15 cellular contexts compared by ENCODE assay signal in the genomic region with DNA sequence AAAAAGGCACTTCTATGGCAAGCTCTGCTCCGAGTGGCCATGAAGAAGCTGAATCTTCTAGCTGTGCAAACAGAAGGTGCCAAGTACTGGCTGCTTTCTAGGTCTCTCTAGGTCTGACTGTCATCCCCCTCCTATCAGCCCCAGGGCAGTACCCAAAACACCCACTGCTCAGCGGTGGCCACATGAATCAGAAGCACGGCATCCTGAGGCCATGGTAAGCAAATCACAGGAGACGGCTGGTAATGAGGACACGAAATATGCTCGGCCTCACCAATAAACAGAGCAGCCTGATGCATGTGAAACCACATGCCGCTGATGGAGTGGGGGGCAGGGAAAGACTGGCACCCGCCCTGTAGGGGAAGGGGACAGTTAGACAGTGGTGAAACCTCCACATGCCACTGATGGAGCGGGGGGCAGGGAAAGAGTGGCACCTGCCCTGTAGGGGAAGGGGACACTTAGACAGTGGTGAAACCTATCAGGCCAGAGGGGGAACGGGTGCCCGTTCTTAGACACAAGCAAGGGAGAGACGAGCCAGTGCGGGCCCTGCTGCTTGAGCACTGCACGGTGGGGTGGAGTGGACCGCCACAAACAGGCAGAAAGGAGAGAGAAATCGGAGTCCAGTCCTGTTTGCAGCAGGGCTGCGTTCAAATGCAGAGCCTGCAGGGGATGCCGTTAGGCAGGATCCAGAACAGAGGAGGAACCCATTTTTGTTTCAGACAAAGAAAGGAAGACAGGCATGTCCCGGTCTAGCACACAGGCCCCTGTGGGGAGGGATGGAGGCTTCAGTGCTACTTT. TPM values are rescaled to one million over a fixed set of nuclear protein-coding genes. Genes with fewer than 3 reads are reported as not detected.
DNase-seq lines count a peak whose midpoint lies in the region; ATAC-seq, FAIRE-seq and TF ChIP-seq lines count a peak whose summit lies in the region.
"Had no signal": no experiment of that assay in that cellular context is flagged by ENCODE, and none has a peak within 500 bp of the region (broad histone marks: within the 10 kb centered on the region; RNA-seq: fewer than 3 reads in every experiment).

No MANE protein-coding gene starts in this region.

- peaks cover 53% of the 10 kb centered on the region for H3K4me1 Mint-ChIP-seq in activated CD8-positive, alpha-beta T cell treated with anti-CD3 and anti-CD28 coated beads for 36 hours (ENCODE audit: low read depth)
- H3K4me1 Mint-ChIP-seq in activated CD8-positive, alpha-beta T cell treated with anti-CD3 and anti-CD28 coated beads, Interleukin-2, amount 10 ng/mL, durations not matched to agents 7 days and 5 days (ENCODE audit: low read depth), result peaks cover 8% of the 10 kb centered on the region
- H3K4me1 Mint-ChIP-seq in natural killer cell treated with Interleukin-12 subunit alpha and Interleukin-12 subunit beta and Interleukin-15 and Interleukin-18, amount 100 ng/mL, for 72 hours (ENCODE audit: low read depth in 2 of 2), result peaks cover 59 to 63% of the 10 kb centered on the region in 2 donors

- WGBS in mammary epithelial cell (ENCODE audit: low coverage, missing lambda C conversion rate), result 93% methylated on average over 13 of the region's 19 CpGs

- no peak overlapping the region for H2AFZ ChIP-seq in mammary epithelial cell (ENCODE audit: low read depth, low read length)

- peaks cover 4% of the 10 kb centered on the region for H3K4me1 ChIP-seq in mammary epithelial cell (ENCODE audit: insufficient read depth, low read length)

- H3K4me3 Mint-ChIP-seq in activated CD8-positive, alpha-beta T cell treated with anti-CD3 and anti-CD28 coated beads for 36 hours, result no peak overlapping the region
- H3K4me3 Mint-ChIP-seq in activated CD8-positive, alpha-beta T cell treated with anti-CD3 and anti-CD28 coated beads, Interleukin-2, amount 10 ng/mL, durations not matched to agents 7 days and 5 days, result no peak overlapping the region
- peak overlapping the region; percentile 32 for H3K4me3 Mint-ChIP-seq in natural killer cell treated with Interleukin-12 subunit alpha and Interleukin-12 subunit beta and Interleukin-15 and Interleukin-18, amount 100 ng/mL, for 72 hours
- H3K4me3 Mint-ChIP-seq: activated T-cell treated with anti-CD3 and anti-CD28 coated beads, Interleukin-2, amount 50 U/mL, for 4 hours had no signal

- H3K27ac Mint-ChIP-seq in activated CD8-positive, alpha-beta T cell treated with anti-CD3 and anti-CD28 coated beads for 36 hours, result no peak overlapping the region
- no peak overlapping the region for H3K27ac Mint-ChIP-seq in activated CD8-positive, alpha-beta T cell treated with anti-CD3 and anti-CD28 coated beads, Interleukin-2, amount 10 ng/mL, durations not matched to agents 7 days and 5 days
- no peak overlapping the region for H3K27ac Mint-ChIP-seq in natural killer cell treated with Interleukin-12 subunit alpha and Interleukin-12 subunit beta and Interleukin-15 and Interleukin-18, amount 100 ng/mL, for 72 hours

- H3K79me2 ChIP-seq in mammary epithelial cell (ENCODE audit: insufficient read depth, low read length), result peaks cover 94% of the 10 kb centered on the region

- H3K27ac ChIP-seq in mammary epithelial cell (ENCODE audit: insufficient read depth, low read depth, low read length), result no peak overlapping the region
- H3K27ac ChIP-seq: body of pancreas, HL-60 had no signal

- in situ Hi-C loops in mammary epithelial cell (cut with MboI; ENCODE audit: low sequenced_read_pairs in 2 of 2), result no loop called here

- H3K27me3 ChIP-seq in mammary epithelial cell (ENCODE audit: insufficient read depth, low read length), result no peaks in the 10 kb centered on the region
- H3K27me3 ChIP-seq: body of pancreas had no signal

- H4K20me1 ChIP-seq in mammary epithelial cell (ENCODE audit: insufficient read depth, low read length), result peaks cover 17% of the 10 kb centered on the region

- no peaks in the 10 kb centered on the region for H3K36me3 Mint-ChIP-seq in activated CD8-positive, alpha-beta T cell treated with anti-CD3 and anti-CD28 coated beads for 36 hours (ENCODE audit: low read depth)
- no peaks in the 10 kb centered on the region for H3K36me3 Mint-ChIP-seq in activated CD8-positive, alpha-beta T cell treated with anti-CD3 and anti-CD28 coated beads, Interleukin-2, amount 10 ng/mL, durations not matched to agents 7 days and 5 days (ENCODE audit: low read depth)
- H3K36me3 Mint-ChIP-seq in natural killer cell treated with Interleukin-12 subunit alpha and Interleukin-12 subunit beta and Interleukin-15 and Interleukin-18, amount 100 ng/mL, for 72 hours, result no peaks in the 10 kb centered on the region

- peak; percentile 84 for FAIRE-seq in HTR-8/SVneo (lab: Jason Lieb, UNC)

- H3K9ac ChIP-seq in mammary epithelial cell (ENCODE audit: insufficient read depth, low read length), result no peak overlapping the region

- no peak overlapping the region for H3K4me2 ChIP-seq in mammary epithelial cell (ENCODE audit: insufficient read depth, low read depth, low read length)

- dilution Hi-C loops in mammary epithelial cell (cut with HindIII; ENCODE audit: low sequenced_read_pairs), result no loop called here

- CTCF ChIA-PET in activated CD8-positive, alpha-beta T cell treated with anti-CD3 and anti-CD28 coated beads for 36 hours (lab: Charles Lee), result interaction anchor here (0.7 to 1.9 kb wide), 7 partner anchors 10 to 314 kb away, joined by 3 to 9 read pairs (median 3); no protein-coding TSS in a partner anchor
- CTCF ChIA-PET in activated CD8-positive, alpha-beta T cell treated with anti-CD3 and anti-CD28 coated beads, Interleukin-2, amount 10 ng/mL, durations not matched to agents 7 days and 5 days (lab: Charles Lee), result interaction anchor here (1.0 to 1.4 kb wide), 2 partner anchors 18 to 223 kb away, joined by 3 read pairs; no protein-coding TSS in a partner anchor
- CTCF ChIA-PET in mammary epithelial cell (lab: Charles Lee; ENCODE audit: low non-redundant PET), result no interaction called here

- peak; percentile 37 for ATAC-seq in activated CD8-positive, alpha-beta T cell treated with anti-CD3 and anti-CD28 coated beads for 36 hours
- no peak for ATAC-seq in activated CD8-positive, alpha-beta T cell treated with anti-CD3 and anti-CD28 coated beads, Interleukin-2, amount 10 ng/mL, durations not matched to agents 7 days and 5 days
- peak in 1 of 2 donors; percentile 45 for ATAC-seq in natural killer cell treated with Interleukin-12 subunit alpha and Interleukin-12 subunit beta and Interleukin-15 and Interleukin-18, amount 100 ng/mL, for 72 hours
- no peak for ATAC-seq in HG03521 (IDR thresholded peaks at IDR 0.05; ENCODE audit: unreplicated experiment)

- no TSS peak for BruUV-seq in mammary epithelial cell (replicated peaks; lab: Mats Ljungman, UMichigan)

- no peaks in the 10 kb centered on the region for H3K9me3 Mint-ChIP-seq in activated CD8-positive, alpha-beta T cell treated with anti-CD3 and anti-CD28 coated beads for 36 hours
- H3K9me3 Mint-ChIP-seq in activated CD8-positive, alpha-beta T cell treated with anti-CD3 and anti-CD28 coated beads, Interleukin-2, amount 10 ng/mL, durations not matched to agents 7 days and 5 days (ENCODE audit: insufficient read depth), result no peaks in the 10 kb centered on the region
- peaks cover 4% of the 10 kb centered on the region for H3K9me3 Mint-ChIP-seq in natural killer cell treated with Interleukin-12 subunit alpha and Interleukin-12 subunit beta and Interleukin-15 and Interleukin-18, amount 100 ng/mL, for 72 hours
- H3K9me3 Mint-ChIP-seq: activated T-cell treated with anti-CD3 and anti-CD28 coated beads, Interleukin-2, amount 50 U/mL, for 4 hours had no signal

- POLR2A ChIA-PET in activated CD8-positive, alpha-beta T cell treated with anti-CD3 and anti-CD28 coated beads for 36 hours (lab: Charles Lee), result no interaction called here
- POLR2A ChIA-PET in activated CD8-positive, alpha-beta T cell treated with anti-CD3 and anti-CD28 coated beads, Interleukin-2, amount 10 ng/mL, durations not matched to agents 7 days and 5 days (lab: Charles Lee), result no interaction called here

- no peaks in the 10 kb centered on the region for H3K9me3 ChIP-seq in mammary epithelial cell (replicated peaks; ENCODE audit: insufficient read depth, low read length)
- H3K9me3 ChIP-seq: body of pancreas had no signal

- no peaks in the 10 kb centered on the region for H3K27me3 Mint-ChIP-seq in activated CD8-positive, alpha-beta T cell treated with anti-CD3 and anti-CD28 coated beads for 36 hours
- H3K27me3 Mint-ChIP-seq in activated CD8-positive, alpha-beta T cell treated with anti-CD3 and anti-CD28 coated beads, Interleukin-2, amount 10 ng/mL, durations not matched to agents 7 days and 5 days (ENCODE audit: low read depth), result no peaks in the 10 kb centered on the region
- H3K27me3 Mint-ChIP-seq in natural killer cell treated with Interleukin-12 subunit alpha and Interleukin-12 subunit beta and Interleukin-15 and Interleukin-18, amount 100 ng/mL, for 72 hours, result no peaks in the 10 kb centered on the region

- no peak overlapping the region for H3K4me3 ChIP-seq in mammary epithelial cell (replicated peaks in 1 of 3; ENCODE audit: insufficient read depth in 1 of 3, low read depth in 2 of 3, low read length in 3 of 3)
- H3K4me3 ChIP-seq: body of pancreas had no signal

- TF ChIP-seq CTCF in activated CD8-positive, alpha-beta T cell treated with anti-CD3 and anti-CD28 coated beads for 36 hours (IDR thresholded peaks at IDR 0.05), result no peak
- no peak for TF ChIP-seq CTCF in mammary epithelial cell (conservative IDR thresholded peaks at IDR 0.05 in 1 of 2, IDR thresholded peaks at IDR 0.05 in 1 of 2; ENCODE audit: extremely low read depth in 1 of 2, insufficient read depth in 1 of 2, low read depth in 1 of 2, low read length in 2 of 2)

- DNase-seq in activated CD8-positive, alpha-beta T cell treated with anti-CD3 and anti-CD28 coated beads for 36 hours, result peak; percentile 25
- no peak for DNase-seq in activated CD8-positive, alpha-beta T cell treated with anti-CD3 and anti-CD28 coated beads, Interleukin-2, amount 10 ng/mL, durations not matched to agents 7 days and 5 days
- DNase-seq in HTR-8/SVneo (ENCODE audit: insufficient read length, low spot score) (peak; percentile 53), mammary epithelial cell (peak; percentile 21), DMS153 treated with DMSO at 0.1 percent for 48 hours (lab: John Stamatoyannopoulos, UW; ENCODE audit: unreplicated experiment) (no peak), mesenteric fat pad (ENCODE audit: low spot score) (no peak)
- DNase-seq in natural killer cell treated with Interleukin-12 subunit alpha and Interleukin-12 subunit beta and Interleukin-15 and Interleukin-18, amount 100 ng/mL, for 72 hours (ENCODE audit: low spot score), result no peak
- DNase-seq: activated T-cell treated with anti-CD3 and anti-CD28 coated beads, Interleukin-2, amount 50 U/mL, for 4 hours; body of pancreas; GF-D8; MV-4-11; RPMI8226; trophoblast cell had no signal

- intact Hi-C loops in activated CD8-positive, alpha-beta T cell treated with anti-CD3 and anti-CD28 coated beads for 36 hours (cut with micrococcal nuclease), result loop anchor here (10.0 kb wide), 1 partner anchor 312 kb away; no protein-coding TSS in a partner anchor
- intact Hi-C loops in mammary epithelial cell (cut with micrococcal nuclease), result loop anchor here (5.0 to 10.0 kb wide), 2 partner anchors 209 to 402 kb away; partner anchors contain the start of gene TOLLIP

- H3K36me3 ChIP-seq in mammary epithelial cell (ENCODE audit: insufficient read depth, low read length), result no peaks in the 10 kb centered on the region

RNA-seq across cellular contexts. Expression of gene MOB2, which starts 29.9 kb away (rescaled TPM):
- total RNA-seq in activated CD8-positive, alpha-beta T cell treated with anti-CD3 and anti-CD28 coated beads for 36 hours, result 10 to 100 TPM; 13.2 to 14.0 TPM
- total RNA-seq in activated CD8-positive, alpha-beta T cell treated with anti-CD3 and anti-CD28 coated beads, Interleukin-2, amount 10 ng/mL, durations not matched to agents 7 days and 5 days, result 10 to 100 TPM; 29.3 to 31.6 TPM
- total RNA-seq in mammary epithelial cell, result 10 to 100 TPM; 26.5 to 30.0 TPM
- polyA plus RNA-seq in mammary epithelial cell, result 30.9 TPM
- polyA minus RNA-seq in mammary epithelial cell, result 32.8 TPM
- total RNA-seq in natural killer cell treated with Interleukin-12 subunit alpha and Interleukin-12 subunit beta and Interleukin-15 and Interleukin-18, amount 100 ng/mL, for 72 hours, result 10 to 100 TPM; 40.0 to 42.7 TPM
- 39.8 TPM for total RNA-seq in mesenteric fat pad

RNA-seq across cellular contexts. Expression of gene DUSP8, which starts 55.6 kb away (rescaled TPM):
- 1 to 10 TPM; 1.4 to 2.0 TPM for total RNA-seq in activated CD8-positive, alpha-beta T cell treated with anti-CD3 and anti-CD28 coated beads for 36 hours
- total RNA-seq in activated CD8-positive, alpha-beta T cell treated with anti-CD3 and anti-CD28 coated beads, Interleukin-2, amount 10 ng/mL, durations not matched to agents 7 days and 5 days, result under 1 TPM; 0.13 TPM
- total RNA-seq in mammary epithelial cell (1 to 10 TPM; 1.2 to 1.4 TPM), mesenteric fat pad (14.8 TPM)
- polyA plus RNA-seq in mammary epithelial cell, result 0.33 TPM
- polyA minus RNA-seq in mammary epithelial cell, result not detected
- 1 to 10 TPM; 4.2 to 5.4 TPM for total RNA-seq in natural killer cell treated with Interleukin-12 subunit alpha and Interleukin-12 subunit beta and Interleukin-15 and Interleukin-18, amount 100 ng/mL, for 72 hours

Comparison
In these comparisons a context has a peak if more than half of its experiments do, and no peak if none do; other contexts are left out.
1. DNase-seq: peak in activated CD8-positive, alpha-beta T cell treated with anti-CD3 and anti-CD28 coated beads for 36 hours (single experiment), HTR-8/SVneo (single experiment) and mammary epithelial cell (single experiment); none in activated CD8-positive, alpha-beta T cell treated with anti-CD3 and anti-CD28 coated beads, Interleukin-2, amount 10 ng/mL, durations not matched to agents 7 days and 5 days (single experiment), natural killer cell treated with Interleukin-12 subunit alpha and Interleukin-12 subunit beta and Interleukin-15 and Interleukin-18, amount 100 ng/mL, for 72 hours (single experiment), DMS153 treated with DMSO at 0.1 percent for 48 hours (single experiment) and mesenteric fat pad (single experiment).